ENCODE assay signal across 8 cellular contexts in genomic region chr17:75869282-75870141, GRCh38. TPM values are rescaled to one million over a fixed set of nuclear protein-coding genes. Genes with fewer than 3 reads are reported as not detected.
A peak's percentile ranks its signal among the peaks of the same experiment; 100 is the strongest.
DNase-seq lines count a peak whose midpoint lies in the region; ATAC-seq and TF ChIP-seq lines count a peak whose summit lies in the region.
"Had no signal": no experiment of that assay in that cellular context is flagged by ENCODE, and none has a peak within 500 bp of the region (broad histone marks: within the 10 kb centered on the region; RNA-seq: fewer than 3 reads in every experiment).

No MANE protein-coding gene starts in this region.

- H3K27me3 ChIP-seq in Caco-2 (replicated peaks; ENCODE audit: control insufficient read depth, insufficient read depth, low read length), result no peaks in the 10 kb centered on the region
- H3K27me3 ChIP-seq in mammary epithelial cell (ENCODE audit: insufficient read depth, low read length), result no peaks in the 10 kb centered on the region
- H3K27me3 ChIP-seq in muscle layer of duodenum (ENCODE audit: low read depth, low read length), result no peaks in the 10 kb centered on the region

- POLR2A ChIA-PET in Caco-2 (lab: Charles Lee), result no interaction called here

- no peak overlapping the region for H3K4me3 ChIP-seq in Caco-2 (ENCODE audit: low read depth, low read length)
- H3K4me3 ChIP-seq in mammary epithelial cell (replicated peaks in 1 of 3; ENCODE audit: insufficient read depth in 1 of 3, low read depth in 2 of 3, low read length in 3 of 3), result peak overlapping the region in 2 of 3 experiments; percentile 14 to 26
- H3K4me3 ChIP-seq in muscle layer of duodenum (ENCODE audit: low read depth in 1 of 2, low read length in 2 of 2), result peak overlapping the region; percentile 26 to 39

- no peak overlapping the region for H3K4me3 Mint-ChIP-seq in Caco-2 (ENCODE audit: unreplicated experiment)
- H3K4me3 Mint-ChIP-seq: stimulated activated naive CD8-positive, alpha-beta T cell treated with anti-CD3 and anti-CD28 coated beads, Interleukin-15, amount 100 ng/mL, for 72 hours had no signal

- BruUV-seq in Caco-2 (replicated peaks; lab: Mats Ljungman, UMichigan) (no TSS peak), mammary epithelial cell (replicated peaks; lab: Mats Ljungman, UMichigan) (no TSS peak)

- H3K9me3 Mint-ChIP-seq in Caco-2 (ENCODE audit: unreplicated experiment), result no peaks in the 10 kb centered on the region
- H3K9me3 Mint-ChIP-seq: stimulated activated naive CD8-positive, alpha-beta T cell treated with anti-CD3 and anti-CD28 coated beads, Interleukin-15, amount 100 ng/mL, for 72 hours had no signal

- H3K9me3 ChIP-seq in Caco-2 (no peaks in the 10 kb centered on the region), mammary epithelial cell (replicated peaks; ENCODE audit: insufficient read depth, low read length) (no peaks in the 10 kb centered on the region), muscle layer of duodenum (ENCODE audit: control insufficient read depth in 1 of 2, low read length in 2 of 2) (no peaks in the 10 kb centered on the region)

- ATAC-seq in GM19328 (IDR thresholded peaks at IDR 0.05; ENCODE audit: unreplicated experiment) (no peak), GM18520 (IDR thresholded peaks at IDR 0.05; ENCODE audit: unreplicated experiment) (no peak), HG03469 (IDR thresholded peaks at IDR 0.05; ENCODE audit: unreplicated experiment) (no peak)
- ATAC-seq: stimulated activated naive CD8-positive, alpha-beta T cell treated with anti-CD3 and anti-CD28 coated beads, Interleukin-15, amount 100 ng/mL, for 72 hours had no signal

- H3K27ac Mint-ChIP-seq in Caco-2 (ENCODE audit: unreplicated experiment), result peak overlapping the region; percentile 15
- H3K27ac Mint-ChIP-seq: stimulated activated naive CD8-positive, alpha-beta T cell treated with anti-CD3 and anti-CD28 coated beads, Interleukin-15, amount 100 ng/mL, for 72 hours had no signal

- H3K27ac ChIP-seq in mammary epithelial cell (ENCODE audit: insufficient read depth, low read depth, low read length), result peak overlapping the region; percentile 74
- H3K27ac ChIP-seq in muscle layer of duodenum (ENCODE audit: low read length), result peak overlapping the region; percentile 85

- H3K9ac ChIP-seq in mammary epithelial cell (ENCODE audit: insufficient read depth, low read length), result peak overlapping the region; percentile 56

- intact Hi-C loops in Caco-2 (cut with micrococcal nuclease; ENCODE audit: unreplicated experiment) (no loop called here), mammary epithelial cell (cut with micrococcal nuclease) (loop anchor here (1.0 to 10.0 kb wide), 2 partner anchors 14 to 185 kb away; partner anchors contain the start of gene WBP2)

- TF ChIP-seq CTCF in Caco-2 (IDR thresholded peaks at IDR 0.05; ENCODE audit: insufficient read depth in 1 of 2, low read depth in 1 of 2, low read length in 1 of 2, severe bottlenecking in 1 of 2, unreplicated experiment in 1 of 2) (no peak), mammary epithelial cell (conservative IDR thresholded peaks at IDR 0.05 in 1 of 2, IDR thresholded peaks at IDR 0.05 in 1 of 2; ENCODE audit: extremely low read depth in 1 of 2, insufficient read depth in 1 of 2, low read depth in 1 of 2, low read length in 2 of 2) (no peak)

- no peaks in the 10 kb centered on the region for H3K27me3 Mint-ChIP-seq in Caco-2 (ENCODE audit: insufficient read depth, unreplicated experiment)
- H3K27me3 Mint-ChIP-seq: stimulated activated naive CD8-positive, alpha-beta T cell treated with anti-CD3 and anti-CD28 coated beads, Interleukin-15, amount 100 ng/mL, for 72 hours had no signal

- DNase-seq in Caco-2 (no peak), mammary epithelial cell (peak; percentile 82)
- DNase-seq: GF-D8; stimulated activated naive CD8-positive, alpha-beta T cell treated with anti-CD3 and anti-CD28 coated beads, Interleukin-15, amount 100 ng/mL, for 72 hours had no signal

- 12% methylated on average over 20 of the region's 23 CpGs for WGBS in mammary epithelial cell (ENCODE audit: low coverage, missing lambda C conversion rate)

- H3K36me3 Mint-ChIP-seq in Caco-2 (ENCODE audit: insufficient read depth, unreplicated experiment), result no peaks in the 10 kb centered on the region

- H2AFZ ChIP-seq in mammary epithelial cell (ENCODE audit: low read depth, low read length), result peak overlapping the region; percentile 95

- H3K4me2 ChIP-seq in mammary epithelial cell (ENCODE audit: insufficient read depth, low read depth, low read length), result peak overlapping the region; percentile 70

- H3K36me3 ChIP-seq in Caco-2 (ENCODE audit: control insufficient read depth, insufficient read depth, low read length), result no peaks in the 10 kb centered on the region
- no peaks in the 10 kb centered on the region for H3K36me3 ChIP-seq in mammary epithelial cell (ENCODE audit: insufficient read depth, low read length)
- peaks cover 10% of the 10 kb centered on the region in 2 donors for H3K36me3 ChIP-seq in muscle layer of duodenum (ENCODE audit: control insufficient read depth in 1 of 2, insufficient read depth in 2 of 2, low read length in 2 of 2)

- dilution Hi-C loops in mammary epithelial cell (cut with HindIII; ENCODE audit: low sequenced_read_pairs), result no loop called here

- CTCF ChIA-PET in Caco-2 (lab: Charles Lee), result interaction anchor here (0.6 kb wide), 1 partner anchor 34 kb away, joined by 3 read pairs; no protein-coding TSS in a partner anchor
- CTCF ChIA-PET in mammary epithelial cell (lab: Charles Lee; ENCODE audit: low non-redundant PET), result no interaction called here

- no peaks in the 10 kb centered on the region for H3K79me2 ChIP-seq in mammary epithelial cell (ENCODE audit: insufficient read depth, low read length)

- H3K4me1 ChIP-seq in Caco-2, result peaks cover 9% of the 10 kb centered on the region; the same call in 1 of the 2 replicates
- H3K4me1 ChIP-seq in mammary epithelial cell (ENCODE audit: insufficient read depth, low read length), result peaks cover 22% of the 10 kb centered on the region
- peaks cover 15 to 40% of the 10 kb centered on the region in 2 donors for H3K4me1 ChIP-seq in muscle layer of duodenum (ENCODE audit: control insufficient read depth in 1 of 2, insufficient read depth in 2 of 2, low read length in 2 of 2)

- no peaks in the 10 kb centered on the region for H3K4me1 Mint-ChIP-seq in Caco-2 (ENCODE audit: low read depth, unreplicated experiment)

- no peaks in the 10 kb centered on the region for H4K20me1 ChIP-seq in mammary epithelial cell (ENCODE audit: insufficient read depth, low read length)

- in situ Hi-C loops in mammary epithelial cell (cut with MboI; ENCODE audit: low sequenced_read_pairs in 2 of 2), result no loop called here

RNA-seq across cellular contexts. Expression of gene TRIM47, which starts 8.9 kb away (rescaled TPM):
- total RNA-seq in Caco-2 (2022) (2.0 and 2.5 TPM in 2 replicates), mammary epithelial cell (10 to 100 TPM; 49.3 to 54.8 TPM)
- 33.5 TPM for polyA plus RNA-seq in mammary epithelial cell
- 44.0 TPM for polyA minus RNA-seq in mammary epithelial cell

RNA-seq across cellular contexts. Expression of gene WBP2, which starts 14.4 kb away (rescaled TPM):
- total RNA-seq in Caco-2 (2022), result 66.6 and 72.3 TPM in 2 replicates
- 10 to 100 TPM; 50.2 to 88.0 TPM for total RNA-seq in mammary epithelial cell
- polyA plus RNA-seq in mammary epithelial cell, result 42.7 TPM
- 117 TPM for polyA minus RNA-seq in mammary epithelial cell

RNA-seq across cellular contexts. Expression of gene UNC13D, which starts 25.3 kb away (rescaled TPM):
- total RNA-seq in Caco-2 (2022) (5.5 and 9.0 TPM in 2 replicates), mammary epithelial cell (1 to 10 TPM; 4.8 to 5.8 TPM)
- polyA plus RNA-seq in mammary epithelial cell, result 1.3 TPM
- polyA minus RNA-seq in mammary epithelial cell, result 1.8 TPM

RNA-seq across cellular contexts. Expression of gene TRIM65, which starts 27.2 kb away (rescaled TPM):
- 23.1 and 25.2 TPM in 2 replicates for total RNA-seq in Caco-2 (2022)
- total RNA-seq in mammary epithelial cell, result 10 to 100 TPM; 19.3 to 20.2 TPM
- 6.8 TPM for polyA plus RNA-seq in mammary epithelial cell
- polyA minus RNA-seq in mammary epithelial cell, result 25.9 TPM

RNA-seq across cellular contexts. Expression of gene MRPL38, which starts 35.2 kb away (rescaled TPM):
- total RNA-seq in Caco-2 (2022), result 157 and 163 TPM in 2 replicates
- 10 to 100 TPM; 24.0 to 67.6 TPM for total RNA-seq in mammary epithelial cell
- polyA plus RNA-seq in mammary epithelial cell, result 46.3 TPM
- polyA minus RNA-seq in mammary epithelial cell, result 29.7 TPM

Comparison
In these comparisons a context has a peak if more than half of its experiments do, and no peak if none do; other contexts are left out.
1. RNA of gene TRIM47, which starts 8.9 kb away (total RNA-seq): 49.3 to 54.8 TPM in mammary epithelial cell; 2.0 to 2.5 TPM in Caco-2; every median in the first group is over 10 times any median in the second.